Comparison of ENCODE assay signal across 36 cellular contexts in the genomic region with DNA sequence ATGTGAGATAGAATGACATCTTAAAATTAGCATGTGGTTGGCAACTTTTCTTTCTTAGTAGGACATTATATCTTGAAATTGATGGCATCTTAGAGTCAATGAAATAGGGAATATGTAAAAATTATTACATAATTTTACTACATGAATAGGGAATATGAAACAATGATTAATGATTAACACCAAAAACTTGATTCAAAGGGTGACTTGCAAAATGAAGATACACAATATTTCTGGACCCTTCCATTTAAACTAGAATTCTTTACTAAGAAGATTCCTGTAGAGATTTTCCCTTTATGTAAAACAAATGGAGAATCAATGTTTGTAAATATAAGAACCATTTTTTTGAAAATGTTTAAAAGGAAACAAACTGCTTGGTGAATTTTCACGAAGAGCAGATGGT.
"Had no signal": no experiment of that assay in that cellular context is flagged by ENCODE, and none has a peak within 500 bp of the region (broad histone marks: within the 10 kb centered on the region; RNA-seq: fewer than 3 reads in every experiment).

No MANE protein-coding gene starts in this region.

- DNase-seq: activated B cell treated with CpG ODN at 0.5 μM for 24 hours; activated CD4-positive, alpha-beta memory T cell treated with anti-CD3 and anti-CD28 coated beads for 36 hours; activated CD4-positive, alpha-beta T cell treated with anti-CD3 and anti-CD28 coated beads for 4 hours; activated CD4-positive, alpha-beta T cell treated with anti-CD3 and anti-CD28 coated beads, Interleukin-2, amount 10 ng/mL, durations not matched to agents 24 days and 14 days; activated CD4-positive, alpha-beta T cell treated with anti-CD3 and anti-CD28 coated beads, Interleukin-2, amount 50 U/mL, for 1 hour; activated CD4-positive, alpha-beta T cell treated with anti-CD3 and anti-CD28 coated beads, Interleukin-2, amount 50 U/mL, for 4 hours; activated CD4-positive, CD25-positive, alpha-beta regulatory T cell treated with anti-CD3 and anti-CD28 coated beads, Interleukin-2, amount 50 U/mL, for 72 hours; activated CD8-positive, alpha-beta memory T cell treated with anti-CD3 and anti-CD28 coated beads, Interleukin-2, amount 50 U/mL, for 4 hours; activated CD8-positive, alpha-beta T cell treated with anti-CD3 and anti-CD28 coated beads for 36 hours; activated gamma-delta T cell; activated naive CD4-positive, alpha-beta T cell treated with anti-CD3 and anti-CD28 coated beads, Interleukin-2, amount 10 ng/mL, durations not matched to agents 7 days and 5 days; activated naive CD4-positive, alpha-beta T cell treated with Interleukin-2 at 50 U/mL for 16 hours; activated naive CD8-positive, alpha-beta T cell treated with anti-CD3 and anti-CD28 coated beads, Interleukin-2, amount 10 ng/mL, durations not matched to agents 7 days and 5 days; activated naive CD8-positive, alpha-beta T cell treated with anti-CD3 and anti-CD28 coated beads, Interleukin-2, amount 50 U/mL, for 24 hours; activated T-cell treated with anti-CD3 and anti-CD28 coated beads for 4 hours; activated T-cell treated with anti-CD3 and anti-CD28 coated beads, Interleukin-2, amount 50 U/mL, for 1 hour; activated T-cell treated with anti-CD3 and anti-CD28 coated beads, Interleukin-2, amount 50 U/mL, for 4 hours; activated T-cell treated with anti-CD3 and anti-CD28 coated beads, Interleukin-2, amount 50 U/mL, for 72 hours; amygdala; anterior cingulate cortex; caudate nucleus; cerebellar nuclear complex; T-helper 9 cell had no signal

- H3K4me3 ChIP-seq: ascending aorta, cardiac muscle cell had no signal

- H3K36me3 Mint-ChIP-seq: activated CD4-positive, alpha-beta memory T cell treated with anti-CD3 and anti-CD28 coated beads for 36 hours; activated naive CD4-positive, alpha-beta T cell treated with anti-CD3 and anti-CD28 coated beads, Interleukin-2, amount 10 ng/mL, durations not matched to agents 7 days and 5 days had no signal

- H3K4me3 Mint-ChIP-seq: activated B cell treated with CpG ODN at 0.5 μM for 24 hours; activated CD4-positive, alpha-beta memory T cell treated with anti-CD3 and anti-CD28 coated beads for 36 hours; activated CD4-positive, alpha-beta T cell treated with anti-CD3 and anti-CD28 coated beads, Interleukin-2, amount 10 ng/mL, durations not matched to agents 24 days and 14 days; activated CD8-positive, alpha-beta T cell treated with anti-CD3 and anti-CD28 coated beads for 36 hours; activated naive CD4-positive, alpha-beta T cell treated with anti-CD3 and anti-CD28 coated beads, Interleukin-2, amount 10 ng/mL, durations not matched to agents 7 days and 5 days; activated naive CD4-positive, alpha-beta T cell treated with anti-CD3 and anti-CD28 coated beads, Interleukin-2, amount 50 U/mL, for 24 hours; activated naive CD8-positive, alpha-beta T cell; activated naive CD8-positive, alpha-beta T cell treated with anti-CD3 and anti-CD28 coated beads, Interleukin-2, amount 10 ng/mL, durations not matched to agents 7 days and 5 days; activated naive CD8-positive, alpha-beta T cell treated with anti-CD3 and anti-CD28 coated beads, Interleukin-2, amount 50 U/mL, for 24 hours; activated T-cell treated with anti-CD3 and anti-CD28 coated beads, Interleukin-2, amount 50 U/mL, for 4 hours; activated T-cell treated with anti-CD3 and anti-CD28 coated beads, Interleukin-2, amount 50 U/mL, for 72 hours; activated T-helper 1 cell treated with anti-CD3 and anti-CD28 coated beads, Interleukin-12 subunit alpha, Interleukin-12 subunit beta, Interleukin-2, Interleukin-4 antibody, amounts not matched to agents 30 ng/mL and 10 ng/mL and 1 ng/mL, durations not matched to agents 14 hours and 24 hours and 36 hours; activated T-helper 17 cell treated with anti-CD3 and anti-CD28 coated beads, Interleukin-2, amount 50 U/mL, for 72 hours; central memory CD8-positive, alpha-beta T cell; T-helper 1 cell treated with Interleukin-12 subunit alpha and Interleukin-12 subunit beta and Interleukin-4 antibody, amounts not matched to agents 30 μg/mL and 1 μg/mL, for 36 hours; T-helper 2 cell treated with Interferon-gamma antibody and Interleukin-4, amounts not matched to agents 5 μg/mL and 100 μg/mL, for 36 hours had no signal

- H3K9me3 ChIP-seq: ascending aorta had no signal

- ATAC-seq: activated CD8-positive, alpha-beta T cell treated with anti-CD3 and anti-CD28 coated beads for 36 hours; activated naive CD8-positive, alpha-beta T cell treated with anti-CD3 and anti-CD28 coated beads, Interleukin-2, amount 50 U/mL, for 24 hours; activated T-cell treated with anti-CD3 and anti-CD28 coated beads, Interleukin-2, amount 50 U/mL, for 4 hours; activated T-cell treated with anti-CD3 and anti-CD28 coated beads, Interleukin-2, amount 50 U/mL, for 72 hours; activated T-helper 17 cell treated with anti-CD3 and anti-CD28 coated beads, Interleukin-2, amount 50 U/mL, for 72 hours had no signal

- H3K27me3 Mint-ChIP-seq: activated B cell treated with CpG ODN at 0.5 μM for 24 hours; activated CD4-positive, alpha-beta memory T cell treated with anti-CD3 and anti-CD28 coated beads for 36 hours; activated CD4-positive, alpha-beta T cell treated with anti-CD3 and anti-CD28 coated beads, Interleukin-2, amount 10 ng/mL, durations not matched to agents 24 days and 14 days; activated CD8-positive, alpha-beta T cell treated with anti-CD3 and anti-CD28 coated beads for 36 hours; activated naive CD4-positive, alpha-beta T cell treated with anti-CD3 and anti-CD28 coated beads, Interleukin-2, amount 10 ng/mL, durations not matched to agents 7 days and 5 days; activated naive CD4-positive, alpha-beta T cell treated with anti-CD3 and anti-CD28 coated beads, Interleukin-2, amount 50 U/mL, for 24 hours; activated naive CD8-positive, alpha-beta T cell; activated naive CD8-positive, alpha-beta T cell treated with anti-CD3 and anti-CD28 coated beads, Interleukin-2, amount 10 ng/mL, durations not matched to agents 7 days and 5 days; activated naive CD8-positive, alpha-beta T cell treated with anti-CD3 and anti-CD28 coated beads, Interleukin-2, amount 50 U/mL, for 24 hours; activated T-helper 17 cell treated with anti-CD3 and anti-CD28 coated beads, Interleukin-2, amount 50 U/mL, for 72 hours; central memory CD8-positive, alpha-beta T cell had no signal

- H3K9me3 Mint-ChIP-seq: activated B cell treated with CpG ODN at 0.5 μM for 24 hours; activated CD4-positive, alpha-beta memory T cell treated with anti-CD3 and anti-CD28 coated beads for 36 hours; activated CD4-positive, alpha-beta T cell treated with anti-CD3 and anti-CD28 coated beads, Interleukin-2, amount 10 ng/mL, durations not matched to agents 24 days and 14 days; activated CD8-positive, alpha-beta T cell treated with anti-CD3 and anti-CD28 coated beads for 36 hours; activated naive CD4-positive, alpha-beta T cell treated with anti-CD3 and anti-CD28 coated beads, Interleukin-2, amount 10 ng/mL, durations not matched to agents 7 days and 5 days; activated naive CD4-positive, alpha-beta T cell treated with anti-CD3 and anti-CD28 coated beads, Interleukin-2, amount 50 U/mL, for 24 hours; activated naive CD8-positive, alpha-beta T cell treated with anti-CD3 and anti-CD28 coated beads, Interleukin-2, amount 10 ng/mL, durations not matched to agents 7 days and 5 days; activated naive CD8-positive, alpha-beta T cell treated with anti-CD3 and anti-CD28 coated beads, Interleukin-2, amount 50 U/mL, for 24 hours; activated T-cell treated with anti-CD3 and anti-CD28 coated beads, Interleukin-2, amount 50 U/mL, for 4 hours; activated T-cell treated with anti-CD3 and anti-CD28 coated beads, Interleukin-2, amount 50 U/mL, for 72 hours; activated T-helper 1 cell treated with anti-CD3 and anti-CD28 coated beads, Interleukin-12 subunit alpha, Interleukin-12 subunit beta, Interleukin-2, Interleukin-4 antibody, amounts not matched to agents 30 ng/mL and 10 ng/mL and 1 ng/mL, durations not matched to agents 14 hours and 24 hours and 36 hours; activated T-helper 17 cell treated with anti-CD3 and anti-CD28 coated beads, Interleukin-2, amount 50 U/mL, for 72 hours; brain; central memory CD8-positive, alpha-beta T cell; T-helper 1 cell treated with Interleukin-12 subunit alpha and Interleukin-12 subunit beta and Interleukin-4 antibody, amounts not matched to agents 30 μg/mL and 1 μg/mL, for 36 hours; T-helper 2 cell treated with Interferon-gamma antibody and Interleukin-4, amounts not matched to agents 5 μg/mL and 100 μg/mL, for 36 hours had no signal

- FAIRE-seq: bronchial epithelial cell, TTC549 had no signal

- H3K27ac ChIP-seq: ascending aorta, cardiac muscle cell, VCaP had no signal

- H3K36me3 ChIP-seq: ascending aorta, cardiac muscle cell had no signal

- H3K27me3 ChIP-seq: ascending aorta, cardiac muscle cell had no signal

- H3K27ac Mint-ChIP-seq: activated B cell treated with CpG ODN at 0.5 μM for 24 hours; activated CD4-positive, alpha-beta memory T cell treated with anti-CD3 and anti-CD28 coated beads for 36 hours; activated CD4-positive, alpha-beta T cell treated with anti-CD3 and anti-CD28 coated beads, Interleukin-2, amount 10 ng/mL, durations not matched to agents 24 days and 14 days; activated CD8-positive, alpha-beta T cell treated with anti-CD3 and anti-CD28 coated beads for 36 hours; activated naive CD4-positive, alpha-beta T cell treated with anti-CD3 and anti-CD28 coated beads, Interleukin-2, amount 10 ng/mL, durations not matched to agents 7 days and 5 days; activated naive CD4-positive, alpha-beta T cell treated with anti-CD3 and anti-CD28 coated beads, Interleukin-2, amount 50 U/mL, for 24 hours; activated naive CD8-positive, alpha-beta T cell; activated naive CD8-positive, alpha-beta T cell treated with anti-CD3 and anti-CD28 coated beads, Interleukin-2, amount 10 ng/mL, durations not matched to agents 7 days and 5 days; activated naive CD8-positive, alpha-beta T cell treated with anti-CD3 and anti-CD28 coated beads, Interleukin-2, amount 50 U/mL, for 24 hours; activated T-cell treated with anti-CD3 and anti-CD28 coated beads, Interleukin-2, amount 50 U/mL, for 72 hours; activated T-helper 1 cell treated with anti-CD3 and anti-CD28 coated beads, Interleukin-12 subunit alpha, Interleukin-12 subunit beta, Interleukin-2, Interleukin-4 antibody, amounts not matched to agents 30 ng/mL and 10 ng/mL and 1 ng/mL, durations not matched to agents 14 hours and 24 hours and 36 hours; activated T-helper 17 cell treated with anti-CD3 and anti-CD28 coated beads, Interleukin-2, amount 50 U/mL, for 72 hours; brain; T-helper 1 cell treated with Interleukin-12 subunit alpha and Interleukin-12 subunit beta and Interleukin-4 antibody, amounts not matched to agents 30 μg/mL and 1 μg/mL, for 36 hours; T-helper 2 cell treated with Interferon-gamma antibody and Interleukin-4, amounts not matched to agents 5 μg/mL and 100 μg/mL, for 36 hours had no signal
